1 cellular context compared by ENCODE assay signal in genomic region chr19:49781394-49781793, GRCh38.
TF ChIP-seq lines count a peak whose summit lies in the region.

No MANE protein-coding gene starts in this region.

TF ChIP-seq in K562, 482 proteins besides CTCF, POLR2A, EP300 and RAD21:
- TF ChIP-seq POLR2G (IDR thresholded peaks at IDR 0.05; ENCODE audit: low read depth, low read length) (peak; percentile 44; the same call in 1 of the 2 replicates), ZBTB49 (CRISPR knock-in tag; IDR thresholded peaks at IDR 0.05; ENCODE audit: borderline replicate concordance) (no peak)
